ENCODE assay signal across 3 cellular contexts in the genomic region with DNA sequence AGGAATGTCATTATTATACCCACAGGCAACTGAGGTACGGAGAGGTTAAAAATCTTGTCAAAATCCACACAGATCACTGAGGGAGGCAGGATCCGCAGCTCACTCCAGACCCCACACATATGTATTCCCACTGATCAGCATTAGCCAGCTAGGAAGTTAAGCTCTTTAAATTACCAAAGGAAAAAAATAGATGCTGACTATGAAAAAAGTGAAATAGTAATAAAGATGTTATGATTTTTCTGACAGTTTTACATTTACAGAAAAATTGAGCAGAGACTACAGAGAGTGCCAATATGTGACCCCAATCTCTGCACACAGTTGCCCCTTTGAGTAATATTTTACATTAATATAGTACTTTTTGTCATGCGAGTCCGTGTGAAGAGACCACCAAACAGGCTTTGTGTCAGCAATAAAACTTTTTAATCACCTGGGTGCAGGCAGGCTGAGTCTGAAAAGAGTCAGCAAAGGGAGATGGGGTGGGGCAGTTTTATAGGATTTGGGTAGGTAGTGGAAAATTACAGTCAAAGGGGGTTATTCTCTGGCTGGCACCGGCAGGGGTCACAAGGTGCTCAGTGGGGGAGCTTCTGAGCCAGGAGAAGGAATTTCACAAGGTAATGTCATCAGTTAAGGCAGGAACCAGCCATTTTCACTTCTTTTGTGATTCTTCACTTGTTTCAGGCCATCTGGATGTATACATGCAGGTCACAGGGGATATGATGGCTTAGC.
A peak's percentile ranks its signal among the peaks of the same experiment; 100 is the strongest.
TF ChIP-seq lines count a peak whose summit lies in the region.

No MANE protein-coding gene starts in this region.

TF ChIP-seq in HEK293T, 16 proteins besides CTCF, POLR2A, EP300 and RAD21:
- TF ChIP-seq CTBP1 (IDR thresholded peaks at IDR 0.05; ENCODE audit: borderline replicate concordance), result 0 out of 2 replicates have a peak, but pooled peaks have one; percentile 20
- TF ChIP-seq, protein P1, sequence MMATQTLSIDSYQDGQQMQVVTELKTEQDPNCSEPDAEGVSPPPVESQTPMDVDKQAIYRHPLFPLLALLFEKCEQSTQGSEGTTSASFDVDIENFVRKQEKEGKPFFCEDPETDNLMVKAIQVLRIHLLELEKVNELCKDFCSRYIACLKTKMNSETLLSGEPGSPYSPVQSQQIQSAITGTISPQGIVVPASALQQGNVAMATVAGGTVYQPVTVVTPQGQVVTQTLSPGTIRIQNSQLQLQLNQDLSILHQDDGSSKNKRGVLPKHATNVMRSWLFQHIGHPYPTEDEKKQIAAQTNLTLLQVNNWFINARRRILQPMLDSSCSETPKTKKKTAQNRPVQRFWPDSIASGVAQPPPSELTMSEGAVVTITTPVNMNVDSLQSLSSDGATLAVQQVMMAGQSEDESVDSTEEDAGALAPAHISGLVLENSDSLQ (IDR thresholded peaks at IDR 0.05), result peak; percentile 84

TF ChIP-seq in IMR-90, 13 proteins besides CTCF, POLR2A, EP300 and RAD21:
- TF ChIP-seq MAFK (IDR thresholded peaks at IDR 0.05; ENCODE audit: low read depth, low read length), result 0 out of 2 replicates have a peak, but pooled peaks have one; percentile 8
TF ChIP-seq in IMR-90: peak in this region for 1; not testable (repeated sequence) for 12.

TF ChIP-seq in HepG2, 621 proteins besides CTCF, POLR2A, EP300 and RAD21:
- TF ChIP-seq MAFF (IDR thresholded peaks at IDR 0.05; ENCODE audit: low read depth, low read length) (peak; percentile 40; the same call in 1 of the 2 replicates), MAFK (conservative IDR thresholded peaks at IDR 0.05 in 1 of 2, IDR thresholded peaks at IDR 0.05 in 1 of 2; ENCODE audit: low read length in 2 of 2) (peak; percentile 37 to 59)
